29 cellular contexts compared by ENCODE assay signal in the genomic region with DNA sequence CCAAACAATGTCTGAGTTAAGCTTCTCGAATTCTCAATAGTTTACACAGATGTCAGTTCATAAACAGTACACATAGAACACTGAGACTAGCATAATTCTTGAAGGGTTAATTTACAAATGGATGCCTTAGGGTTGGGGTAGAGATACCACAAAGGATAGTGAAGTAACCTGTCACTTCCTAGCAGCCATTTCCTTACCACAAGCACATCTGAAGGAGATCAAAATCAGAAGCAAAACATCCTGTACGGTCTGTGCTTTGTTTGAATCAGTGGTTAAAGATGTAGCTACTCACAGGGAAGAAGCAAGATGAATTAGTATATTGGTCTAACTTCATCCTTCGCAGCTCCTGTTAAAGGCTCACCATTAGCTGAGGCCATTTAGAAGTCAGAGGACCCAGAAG.
DNase-seq lines count a peak whose midpoint lies in the region; ATAC-seq and TF ChIP-seq lines count a peak whose summit lies in the region.
"Had no signal": no experiment of that assay in that cellular context is flagged by ENCODE, and none has a peak within 500 bp of the region (broad histone marks: within the 10 kb centered on the region; RNA-seq: fewer than 3 reads in every experiment).

No MANE protein-coding gene starts in this region.

- peaks cover 9% of the 10 kb centered on the region; the same call in 1 of the 2 replicates for H3K36me3 Mint-ChIP-seq in HFFc6 (ENCODE audit: low read depth)
- H3K36me3 Mint-ChIP-seq in activated naive CD4-positive, alpha-beta T cell treated with anti-CD3 and anti-CD28 coated beads for 36 hours (ENCODE audit: low read depth), result no peaks in the 10 kb centered on the region
- H3K36me3 Mint-ChIP-seq: activated naive CD4-positive, alpha-beta T cell treated with anti-CD3 and anti-CD28 coated beads, Interleukin-2, amount 10 ng/mL, durations not matched to agents 7 days and 5 days; CD4-positive, CD25-positive, alpha-beta regulatory T cell; stimulated activated naive B cell treated with anti-CD40 and anti-IgM and Interleukin-4, amounts not matched to agents 10 μg/mL and 1 μg/mL and 100 μg/mL, for 72 hours had no signal

- no peak overlapping the region for H3K9ac ChIP-seq in SK-N-SH

- no peak for TF ChIP-seq RAD21 in SK-N-SH (IDR thresholded peaks at IDR 0.05; ENCODE audit: low read length)

- no peaks in the 10 kb centered on the region for H4K20me1 ChIP-seq in SK-N-SH (ENCODE audit: insufficient read depth)

- no peaks in the 10 kb centered on the region for H3K4me1 ChIP-seq in SK-N-SH (ENCODE audit: control insufficient read depth in 1 of 2, insufficient read depth in 2 of 2, low read depth in 1 of 2, low read length in 1 of 2)
- H3K4me1 ChIP-seq: upper lobe of right lung had no signal

- peak overlapping the region; percentile 74 for H2AFZ ChIP-seq in SK-N-SH (ENCODE audit: low read depth)

- no peaks in the 10 kb centered on the region; the same call in 1 of the 2 replicates for H3K27me3 Mint-ChIP-seq in HFFc6 (ENCODE audit: insufficient read depth)
- H3K27me3 Mint-ChIP-seq in activated naive CD4-positive, alpha-beta T cell treated with anti-CD3 and anti-CD28 coated beads for 36 hours (ENCODE audit: low read depth), result no peaks in the 10 kb centered on the region
- H3K27me3 Mint-ChIP-seq: activated naive CD4-positive, alpha-beta T cell treated with anti-CD3 and anti-CD28 coated beads, Interleukin-2, amount 10 ng/mL, durations not matched to agents 7 days and 5 days; CD4-positive, CD25-positive, alpha-beta regulatory T cell; stimulated activated naive B cell treated with anti-CD40 and anti-IgM and Interleukin-4, amounts not matched to agents 10 μg/mL and 1 μg/mL and 100 μg/mL, for 72 hours had no signal

- CTCF ChIA-PET in SK-N-SH (lab: Yijun Ruan, JAX), result no interaction called here
- CTCF ChIA-PET in activated naive CD4-positive, alpha-beta T cell treated with anti-CD3 and anti-CD28 coated beads for 36 hours (lab: Charles Lee), result no interaction called here

- no peaks in the 10 kb centered on the region for H3K9me2 ChIP-seq in SK-N-SH

- no peaks in the 10 kb centered on the region for H3K27me3 ChIP-seq in SK-N-SH (ENCODE audit: insufficient read depth)
- H3K27me3 ChIP-seq: upper lobe of right lung had no signal

- peaks cover 15% of the 10 kb centered on the region for H3K4me1 Mint-ChIP-seq in HFFc6 (ENCODE audit: low read depth)
- H3K4me1 Mint-ChIP-seq in activated naive CD4-positive, alpha-beta T cell treated with anti-CD3 and anti-CD28 coated beads for 36 hours (ENCODE audit: low read depth), result no peaks in the 10 kb centered on the region
- H3K4me1 Mint-ChIP-seq: CD4-positive, CD25-positive, alpha-beta regulatory T cell; nephron; stimulated activated naive B cell treated with anti-CD40 and anti-IgM and Interleukin-4, amounts not matched to agents 10 μg/mL and 1 μg/mL and 100 μg/mL, for 72 hours had no signal

- no peaks in the 10 kb centered on the region for H3K9me3 ChIP-seq in SK-N-SH
- H3K9me3 ChIP-seq: upper lobe of right lung had no signal

- intact Hi-C loops in activated naive CD4-positive, alpha-beta T cell treated with anti-CD3 and anti-CD28 coated beads for 36 hours (cut with micrococcal nuclease), result no loop called here

- WGBS in SK-N-SH (ENCODE audit: low lambda C conversion rate), result 42% methylated on average over 3 of the region's 3 CpGs

- no peak overlapping the region for H3K4me3 ChIP-seq in SK-N-SH (ENCODE audit: low read depth in 2 of 2, low read length in 1 of 2)
- H3K4me3 ChIP-seq: upper lobe of right lung had no signal

- no peaks in the 10 kb centered on the region for H3F3A ChIP-seq in SK-N-SH (replicated peaks; ENCODE audit: insufficient read depth)

- peaks cover 20% of the 10 kb centered on the region for H3K9me3 Mint-ChIP-seq in HFFc6
- peaks cover 9% of the 10 kb centered on the region for H3K9me3 Mint-ChIP-seq in activated naive CD4-positive, alpha-beta T cell treated with anti-CD3 and anti-CD28 coated beads for 36 hours

- peak overlapping the region; percentile 16; the same call in 1 of the 2 replicates for H3K27ac Mint-ChIP-seq in HFFc6
- H3K27ac Mint-ChIP-seq in activated naive CD4-positive, alpha-beta T cell treated with anti-CD3 and anti-CD28 coated beads for 36 hours, result no peak overlapping the region
- H3K27ac Mint-ChIP-seq: activated naive CD4-positive, alpha-beta T cell treated with anti-CD3 and anti-CD28 coated beads, Interleukin-2, amount 10 ng/mL, durations not matched to agents 7 days and 5 days; activated T-helper 1 cell treated with anti-CD3 and anti-CD28 coated beads, Interleukin-12 subunit alpha, Interleukin-12 subunit beta, Interleukin-2, Interleukin-4 antibody, amounts not matched to agents 30 ng/mL and 10 ng/mL and 1 ng/mL, durations not matched to agents 14 hours and 24 hours and 36 hours; CD4-positive, CD25-positive, alpha-beta regulatory T cell; nephron; stimulated activated naive B cell treated with anti-CD40 and anti-IgM and Interleukin-4, amounts not matched to agents 10 μg/mL and 1 μg/mL and 100 μg/mL, for 72 hours; T-helper 2 cell treated with Interferon-gamma antibody and Interleukin-4, amounts not matched to agents 5 μg/mL and 100 μg/mL, for 36 hours had no signal

- no peaks in the 10 kb centered on the region for H3K36me3 ChIP-seq in SK-N-SH (replicated peaks in 1 of 2; ENCODE audit: control insufficient read depth in 1 of 2, insufficient read depth in 2 of 2, low read length in 1 of 2)
- H3K36me3 ChIP-seq: upper lobe of right lung had no signal

- POLR2A ChIA-PET in SK-N-SH (lab: Yijun Ruan, JAX), result no interaction called here

- DNase-seq in SK-N-SH (no peak), HFFc6 (peak; percentile 32), amniotic epithelial cell (ENCODE audit: low read depth) (peak; percentile 33), non-pigmented ciliary epithelial cell (ENCODE audit: low read depth) (peak; percentile 54)
- DNase-seq in activated naive CD4-positive, alpha-beta T cell treated with anti-CD3 and anti-CD28 coated beads for 36 hours, result no peak
- DNase-seq: 8988T; activated CD4-positive, alpha-beta T cell treated with anti-CD3 and anti-CD28 coated beads, Interleukin-2, amount 50 U/mL, for 48 hours; activated CD4-positive, CD25-positive, alpha-beta regulatory T cell treated with anti-CD3 and anti-CD28 coated beads, Interleukin-2, amount 50 U/mL, for 72 hours; activated CD8-positive, alpha-beta memory T cell treated with anti-CD3 and anti-CD28 coated beads, Interleukin-2, amount 50 U/mL, for 4 hours; activated naive CD4-positive, alpha-beta T cell treated with anti-CD3 and anti-CD28 coated beads, Interleukin-2, amount 10 ng/mL, durations not matched to agents 7 days and 5 days; amygdala; hippocampal formation; KBM-7; left colon; NCI-H1417 treated with DMSO at 0.1 percent for 48 hours; NCI-H2029 treated with DMSO at 0.1 percent for 48 hours; NCI-H526 treated with DMSO at 0.1 percent for 48 hours; SHP77; stimulated activated naive B cell treated with anti-CD40 and anti-IgM and Interleukin-4, amounts not matched to agents 10 μg/mL and 1 μg/mL and 100 μg/mL, for 72 hours; substantia nigra; upper lobe of right lung had no signal

- no peaks in the 10 kb centered on the region for H3K79me2 ChIP-seq in SK-N-SH (ENCODE audit: insufficient read depth)

- H3K27ac ChIP-seq in SK-N-SH (ENCODE audit: low read depth in 2 of 2, low read length in 1 of 2), result peak overlapping the region in 1 of 2 experiments; percentile 14; a peak in 1 of 4 replicates
- H3K27ac ChIP-seq: upper lobe of right lung had no signal

- TF ChIP-seq CTCF in SK-N-SH (IDR thresholded peaks at IDR 0.05), result no peak
- TF ChIP-seq CTCF in HFFc6 (IDR thresholded peaks at IDR 0.05), result no peak

- no peak overlapping the region for H3K4me3 Mint-ChIP-seq in HFFc6
- H3K4me3 Mint-ChIP-seq in activated naive CD4-positive, alpha-beta T cell treated with anti-CD3 and anti-CD28 coated beads for 36 hours, result no peak overlapping the region
- H3K4me3 Mint-ChIP-seq: activated naive CD4-positive, alpha-beta T cell treated with anti-CD3 and anti-CD28 coated beads, Interleukin-2, amount 10 ng/mL, durations not matched to agents 7 days and 5 days; activated T-helper 1 cell treated with anti-CD3 and anti-CD28 coated beads, Interleukin-12 subunit alpha, Interleukin-12 subunit beta, Interleukin-2, Interleukin-4 antibody, amounts not matched to agents 30 ng/mL and 10 ng/mL and 1 ng/mL, durations not matched to agents 14 hours and 24 hours and 36 hours; CD4-positive, CD25-positive, alpha-beta regulatory T cell; nephron; stimulated activated naive B cell treated with anti-CD40 and anti-IgM and Interleukin-4, amounts not matched to agents 10 μg/mL and 1 μg/mL and 100 μg/mL, for 72 hours; T-helper 2 cell treated with Interferon-gamma antibody and Interleukin-4, amounts not matched to agents 5 μg/mL and 100 μg/mL, for 36 hours had no signal

- H3K4me2 ChIP-seq in SK-N-SH, result peak overlapping the region; percentile 54; the same call in 1 of the 2 replicates

- ATAC-seq in SK-N-SH treated with all-trans-retinoic acid at 6 μM for 48 hours, result no peak
- no peak for ATAC-seq in GM19397 (IDR thresholded peaks at IDR 0.05; ENCODE audit: unreplicated experiment)
- ATAC-seq in GM18867 (IDR thresholded peaks at IDR 0.05; ENCODE audit: unreplicated experiment), result no peak
- ATAC-seq: left colon; Panc1; stimulated activated naive B cell treated with anti-CD40 and anti-IgM and Interleukin-4, amounts not matched to agents 10 μg/mL and 1 μg/mL and 100 μg/mL, for 72 hours; upper lobe of right lung had no signal

- TF ChIP-seq EP300 in SK-N-SH (IDR thresholded peaks at IDR 0.05; ENCODE audit: borderline replicate concordance in 1 of 2, low read depth in 1 of 2, low read length in 1 of 2), result peak in 1 of 2 experiments; percentile 77; a peak in 1 of 4 replicates

TF ChIP-seq in SK-N-SH, 30 proteins besides CTCF, POLR2A, EP300 and RAD21 (continues in another document):
- no peak for TF ChIP-seq FOXJ3 (CRISPR knock-in tag; IDR thresholded peaks at IDR 0.05)

TF ChIP-seq in SK-N-SH treated with all-trans-retinoic acid at 6 μM for 48 hours, 23 proteins besides CTCF, POLR2A, EP300 and RAD21 (continues in another document):
- TF ChIP-seq ISL1 (CRISPR knock-in tag; IDR thresholded peaks at IDR 0.05) (no peak), ESRRG (CRISPR knock-in tag; IDR thresholded peaks at IDR 0.05) (no peak), CSDC2 (CRISPR knock-in tag; IDR thresholded peaks at IDR 0.05) (no peak), TOX (CRISPR knock-in tag; IDR thresholded peaks at IDR 0.05; ENCODE audit: borderline replicate concordance) (no peak), ZNF565 (CRISPR knock-in tag; conservative IDR thresholded peaks at IDR 0.05; ENCODE audit: low read depth) (no peak), GLIS3 (CRISPR knock-in tag; IDR thresholded peaks at IDR 0.05) (no peak), ZFP30 (CRISPR knock-in tag; IDR thresholded peaks at IDR 0.05) (no peak), OSR1 (CRISPR knock-in tag; IDR thresholded peaks at IDR 0.05) (no peak)

Comparison
In these comparisons a context has a peak if more than half of its experiments do, and no peak if none do; other contexts are left out.
1. DNase-seq: peak in HFFc6 (single experiment), amniotic epithelial cell (single experiment) and non-pigmented ciliary epithelial cell (single experiment); none in SK-N-SH (single experiment) and activated naive CD4-positive, alpha-beta T cell treated with anti-CD3 and anti-CD28 coated beads for 36 hours (single experiment).